38 cellular contexts compared by ENCODE assay signal in genomic region chr9:127105805-127106492, GRCh38. TPM values are rescaled to one million over a fixed set of nuclear protein-coding genes. Genes with fewer than 3 reads are reported as not detected.
DNase-seq lines count a peak whose midpoint lies in the region; ATAC-seq and TF ChIP-seq lines count a peak whose summit lies in the region.
"Had no signal": no experiment of that assay in that cellular context is flagged by ENCODE, and none has a peak within 500 bp of the region (broad histone marks: within the 10 kb centered on the region; RNA-seq: fewer than 3 reads in every experiment).

No MANE protein-coding gene starts in this region.

- intact Hi-C loops in natural killer cell (cut with micrococcal nuclease) = no loop called here

- ATAC-seq in stimulated activated effector memory CD8-positive, alpha-beta T cell treated with anti-CD3 and anti-CD28 coated beads, Interleukin-12 subunit alpha, Interleukin-12 subunit beta, amount 100 ng/mL, for 72 hours = no peak
- ATAC-seq in natural killer cell = no peak
- ATAC-seq: activated CD4-positive, alpha-beta T cell treated with anti-CD3 and anti-CD28 coated beads for 36 hours; activated CD8-positive, alpha-beta T cell treated with anti-CD3 and anti-CD28 coated beads, Interleukin-2, amount 10 ng/mL, durations not matched to agents 7 days and 5 days; activated T-helper 17 cell treated with anti-CD3 and anti-CD28 coated beads, Interleukin-2, amount 50 U/mL, for 72 hours; CD8-positive, alpha-beta T cell; gastrocnemius medialis; GM12878; left lobe of liver had no signal

- 72% methylated on average over 8 of the region's 8 CpGs for WGBS in GM23248 (ENCODE audit: low coverage in 1 of 2, low lambda C conversion rate in 2 of 2, missing lambda C conversion rate in 2 of 2), 2 experiments

- H3K4me1 Mint-ChIP-seq in stimulated activated effector memory CD8-positive, alpha-beta T cell treated with anti-CD3 and anti-CD28 coated beads, Interleukin-12 subunit alpha, Interleukin-12 subunit beta, amount 100 ng/mL, for 72 hours = no peaks in the 10 kb centered on the region
- H3K4me1 Mint-ChIP-seq in natural killer cell = peaks cover 0 to 3% of the 10 kb centered on the region in 2 donors
- no peaks in the 10 kb centered on the region for H3K4me1 Mint-ChIP-seq in activated naive CD8-positive, alpha-beta T cell treated with anti-CD3 and anti-CD28 coated beads for 36 hours
- H3K4me1 Mint-ChIP-seq: activated CD4-positive, alpha-beta T cell treated with anti-CD3 and anti-CD28 coated beads for 36 hours; activated T-helper 17 cell treated with anti-CD3 and anti-CD28 coated beads, Interleukin-2, amount 50 U/mL, for 72 hours; memory B cell had no signal

- peaks cover 0 to 7% of the 10 kb centered on the region in 2 donors for H3K27me3 Mint-ChIP-seq in natural killer cell (ENCODE audit: low read depth in 2 of 2)
- no peaks in the 10 kb centered on the region for H3K27me3 Mint-ChIP-seq in activated naive CD8-positive, alpha-beta T cell treated with anti-CD3 and anti-CD28 coated beads for 36 hours
- H3K27me3 Mint-ChIP-seq: activated CD4-positive, alpha-beta T cell treated with anti-CD3 and anti-CD28 coated beads for 36 hours; activated T-helper 17 cell treated with anti-CD3 and anti-CD28 coated beads, Interleukin-2, amount 50 U/mL, for 72 hours; IgD-negative memory B cell; memory B cell; stimulated activated naive CD8-positive, alpha-beta T cell treated with anti-CD3 and anti-CD28 coated beads, Interleukin-15, Interleukin-2, amounts not matched to agents 100 ng/mL and 50 ng/mL, for 24 hours had no signal

- no peaks in the 10 kb centered on the region for H3K79me2 ChIP-seq in GM23248 (ENCODE audit: insufficient read depth)

- TF ChIP-seq CTCF in natural killer cell (IDR thresholded peaks at IDR 0.05) = no peak

- H3K4me3 ChIP-seq in GM23248 (no peak overlapping the region), adipocyte (ENCODE audit: low read length) (no peak overlapping the region)
- H3K4me3 ChIP-seq: cardiac muscle cell, gastrocnemius medialis, GM12878, neural progenitor cell, pancreas, Peyer's patch, spleen, tibial nerve had no signal

- no peaks in the 10 kb centered on the region for H3K9me3 Mint-ChIP-seq in stimulated activated effector memory CD8-positive, alpha-beta T cell treated with anti-CD3 and anti-CD28 coated beads, Interleukin-12 subunit alpha, Interleukin-12 subunit beta, amount 100 ng/mL, for 72 hours
- H3K9me3 Mint-ChIP-seq in natural killer cell = no peaks in the 10 kb centered on the region
- H3K9me3 Mint-ChIP-seq in activated naive CD8-positive, alpha-beta T cell treated with anti-CD3 and anti-CD28 coated beads for 36 hours = no peaks in the 10 kb centered on the region
- H3K9me3 Mint-ChIP-seq: activated T-helper 17 cell treated with anti-CD3 and anti-CD28 coated beads, Interleukin-2, amount 50 U/mL, for 72 hours; CD8-positive, alpha-beta T cell; dendritic cell treated with granulocyte-macrophage colony-stimulating factor and Interleukin-4, amounts not matched to agents 40 ng/mL and 50 ng/mL, for 4 days; IgD-negative memory B cell; memory B cell; neural progenitor cell; stimulated activated naive CD8-positive, alpha-beta T cell treated with anti-CD3 and anti-CD28 coated beads, Interleukin-15, Interleukin-2, amounts not matched to agents 100 ng/mL and 50 ng/mL, for 24 hours; T-helper 2 cell treated with Interferon-gamma antibody and Interleukin-4, amounts not matched to agents 5 μg/mL and 100 μg/mL, for 36 hours had no signal

- H3K4me3 Mint-ChIP-seq in stimulated activated effector memory CD8-positive, alpha-beta T cell treated with anti-CD3 and anti-CD28 coated beads, Interleukin-12 subunit alpha, Interleukin-12 subunit beta, amount 100 ng/mL, for 72 hours = no peak overlapping the region
- H3K4me3 Mint-ChIP-seq in natural killer cell = no peak overlapping the region
- H3K4me3 Mint-ChIP-seq in activated naive CD8-positive, alpha-beta T cell treated with anti-CD3 and anti-CD28 coated beads for 36 hours = no peak overlapping the region
- H3K4me3 Mint-ChIP-seq: activated CD4-positive, alpha-beta T cell treated with anti-CD3 and anti-CD28 coated beads for 36 hours; activated CD8-positive, alpha-beta T cell treated with anti-CD3 and anti-CD28 coated beads, Interleukin-2, amount 10 ng/mL, durations not matched to agents 7 days and 5 days; activated T-helper 17 cell treated with anti-CD3 and anti-CD28 coated beads, Interleukin-2, amount 50 U/mL, for 72 hours; CD8-positive, alpha-beta T cell; dendritic cell treated with granulocyte-macrophage colony-stimulating factor and Interleukin-4, amounts not matched to agents 40 ng/mL and 50 ng/mL, for 4 days; IgD-negative memory B cell; memory B cell; neural progenitor cell; stimulated activated naive CD8-positive, alpha-beta T cell treated with anti-CD3 and anti-CD28 coated beads, Interleukin-15, Interleukin-2, amounts not matched to agents 100 ng/mL and 50 ng/mL, for 24 hours; T-helper 2 cell treated with Interferon-gamma antibody and Interleukin-4, amounts not matched to agents 5 μg/mL and 100 μg/mL, for 36 hours had no signal

- H4K20me1 ChIP-seq in GM23248 (ENCODE audit: insufficient read depth) = peaks cover 4% of the 10 kb centered on the region; the same call in 1 of the 2 replicates

- no peaks in the 10 kb centered on the region for H3K36me3 Mint-ChIP-seq in stimulated activated effector memory CD8-positive, alpha-beta T cell treated with anti-CD3 and anti-CD28 coated beads, Interleukin-12 subunit alpha, Interleukin-12 subunit beta, amount 100 ng/mL, for 72 hours
- H3K36me3 Mint-ChIP-seq in natural killer cell = no peaks in the 10 kb centered on the region
- no peaks in the 10 kb centered on the region for H3K36me3 Mint-ChIP-seq in activated naive CD8-positive, alpha-beta T cell treated with anti-CD3 and anti-CD28 coated beads for 36 hours
- H3K36me3 Mint-ChIP-seq: CD8-positive, alpha-beta T cell had no signal

- H2AFZ ChIP-seq in GM23248 = no peak overlapping the region
- H2AFZ ChIP-seq: neural progenitor cell had no signal

- H3K27me3 ChIP-seq in GM23248 (replicated peaks; ENCODE audit: insufficient read depth) (no peaks in the 10 kb centered on the region), adipocyte (replicated peaks; ENCODE audit: control insufficient read depth, insufficient read depth, low read length) (no peaks in the 10 kb centered on the region)
- H3K27me3 ChIP-seq: BE2C, cardiac muscle cell, gastrocnemius medialis, neural progenitor cell, pancreas, Peyer's patch, spleen, tibial nerve had no signal

- peak overlapping the region; percentile 23 for H3K27ac Mint-ChIP-seq in stimulated activated effector memory CD8-positive, alpha-beta T cell treated with anti-CD3 and anti-CD28 coated beads, Interleukin-12 subunit alpha, Interleukin-12 subunit beta, amount 100 ng/mL, for 72 hours
- H3K27ac Mint-ChIP-seq in natural killer cell = no peak overlapping the region
- H3K27ac Mint-ChIP-seq in activated naive CD8-positive, alpha-beta T cell treated with anti-CD3 and anti-CD28 coated beads for 36 hours = no peak overlapping the region
- H3K27ac Mint-ChIP-seq: activated CD4-positive, alpha-beta T cell treated with anti-CD3 and anti-CD28 coated beads for 36 hours; activated CD8-positive, alpha-beta T cell treated with anti-CD3 and anti-CD28 coated beads, Interleukin-2, amount 10 ng/mL, durations not matched to agents 7 days and 5 days; activated T-helper 17 cell treated with anti-CD3 and anti-CD28 coated beads, Interleukin-2, amount 50 U/mL, for 72 hours; CD8-positive, alpha-beta T cell; dendritic cell treated with granulocyte-macrophage colony-stimulating factor and Interleukin-4, amounts not matched to agents 40 ng/mL and 50 ng/mL, for 4 days; IgD-negative memory B cell; memory B cell; neural progenitor cell; stimulated activated naive CD8-positive, alpha-beta T cell treated with anti-CD3 and anti-CD28 coated beads, Interleukin-15, Interleukin-2, amounts not matched to agents 100 ng/mL and 50 ng/mL, for 24 hours; T-helper 2 cell treated with Interferon-gamma antibody and Interleukin-4, amounts not matched to agents 5 μg/mL and 100 μg/mL, for 36 hours had no signal

- H3K4me2 ChIP-seq in GM23248 (ENCODE audit: unreplicated experiment) = no peak overlapping the region
- H3K4me2 ChIP-seq: neural progenitor cell had no signal

- H3K9ac ChIP-seq in GM23248 (no peak overlapping the region), adipocyte (ENCODE audit: low read length) (peak overlapping the region; percentile 17)
- H3K9ac ChIP-seq: neural progenitor cell had no signal

- DNase-seq in GM23248 (peak; percentile 12), adipocyte (ENCODE audit: low read depth) (peak; percentile 68), fibroblast of gingiva (ENCODE audit: low read depth) (peak; percentile 77), HCEC 1CT (no peak), natural killer cell (no peak), erythroblast (lab: John Stamatoyannopoulos, UW) (no peak)
- DNase-seq in stimulated activated effector memory CD8-positive, alpha-beta T cell treated with anti-CD3 and anti-CD28 coated beads, Interleukin-12 subunit alpha, Interleukin-12 subunit beta, amount 100 ng/mL, for 72 hours (ENCODE audit: low spot score in 2 of 2) = no peak
- DNase-seq in activated naive CD8-positive, alpha-beta T cell treated with anti-CD3 and anti-CD28 coated beads for 36 hours = no peak
- DNase-seq: activated CD4-positive, alpha-beta T cell treated with anti-CD3 and anti-CD28 coated beads for 36 hours; activated CD8-positive, alpha-beta T cell treated with anti-CD3 and anti-CD28 coated beads, Interleukin-2, amount 10 ng/mL, durations not matched to agents 7 days and 5 days; activated naive CD4-positive, alpha-beta T cell treated with anti-CD3 and anti-CD28 coated beads, Interleukin-2, amount 50 U/mL, for 16 hours; anterior cingulate cortex; BE2C; CD8-positive, alpha-beta T cell; gastrocnemius medialis; hypothalamus; NCI-H1048; NCI-H1694; NCI-H446; NCI-H748 treated with DMSO at 0.1 percent for 48 hours; pancreas; Peyer's patch; retina; SHP77 treated with DMSO at 0.1 percent for 48 hours; spleen; stimulated activated CD4-positive, alpha-beta T cell treated with anti-CD3 and anti-CD28 coated beads, Interleukin-2, amount 100 ng/mL, for 24 hours had no signal

- no peaks in the 10 kb centered on the region for H3K9me2 ChIP-seq in GM23248 (ENCODE audit: insufficient read depth)

- H3K4me1 ChIP-seq in GM23248 (ENCODE audit: insufficient read depth) (no peaks in the 10 kb centered on the region), adipocyte (ENCODE audit: control insufficient read depth, insufficient read depth, low read length) (peaks cover 56% of the 10 kb centered on the region)
- H3K4me1 ChIP-seq: neural progenitor cell, pancreas, Peyer's patch had no signal

- H3F3A ChIP-seq in GM23248 (ENCODE audit: insufficient read depth) = no peaks in the 10 kb centered on the region

- H3K36me3 ChIP-seq in GM23248 (ENCODE audit: low read depth) (peaks cover 8% of the 10 kb centered on the region; the same call in 1 of the 2 replicates), adipocyte (ENCODE audit: control insufficient read depth, insufficient read depth, low read length, severe bottlenecking) (peaks cover 77% of the 10 kb centered on the region)
- H3K36me3 ChIP-seq: cardiac muscle cell, gastrocnemius medialis, neural progenitor cell, pancreas had no signal

- no peak overlapping the region for H3K27ac ChIP-seq in GM23248
- H3K27ac ChIP-seq: cardiac muscle cell, gastrocnemius medialis, neural progenitor cell, pancreas, tibial nerve, VCaP had no signal

- no peak for TF ChIP-seq POLR2A in erythroblast (IDR thresholded peaks at IDR 0.05; ENCODE audit: low read length)

- in situ Hi-C loops in GM23248 (cut with MboI) = no loop called here

- H3K9me3 ChIP-seq in GM23248 (ENCODE audit: low read depth) (no peaks in the 10 kb centered on the region), adipocyte (ENCODE audit: control insufficient read depth, low read length) (no peaks in the 10 kb centered on the region)
- H3K9me3 ChIP-seq: BE2C, gastrocnemius medialis, pancreas, Peyer's patch, spleen, tibial nerve had no signal

RNA-seq across cellular contexts. Expression of gene ANGPTL2, which starts 16.5 kb away (rescaled TPM):
- total RNA-seq in GM23248 (2014; rRNA removed; shearing (Covaris generic)) = 9.0 and 12.3 TPM in 2 replicates
- polyA plus RNA-seq in GM23248 (2016; fragmentation: Nextera tagmentation; extraction: Ambion mirVana) = 8.8 and 9.5 TPM in 2 replicates
- not detected for total RNA-seq in natural killer cell
- total RNA-seq in activated naive CD8-positive, alpha-beta T cell treated with anti-CD3 and anti-CD28 coated beads for 36 hours = not detected
- total RNA-seq: activated CD4-positive, alpha-beta T cell treated with anti-CD3 and anti-CD28 coated beads for 36 hours; activated CD8-positive, alpha-beta T cell treated with anti-CD3 and anti-CD28 coated beads, Interleukin-2, amount 10 ng/mL, durations not matched to agents 7 days and 5 days; activated T-helper 17 cell treated with anti-CD3 and anti-CD28 coated beads, Interleukin-2, amount 50 U/mL, for 72 hours; CD8-positive, alpha-beta T cell had no signal

Comparison
In these comparisons a context has a peak if more than half of its experiments do, and no peak if none do; other contexts are left out.
1. DNase-seq: peak in GM23248 (single experiment), adipocyte (single experiment) and fibroblast of gingiva (single experiment); none in stimulated activated effector memory CD8-positive, alpha-beta T cell treated with anti-CD3 and anti-CD28 coated beads, Interleukin-12 subunit alpha, Interleukin-12 subunit beta, amount 100 ng/mL, for 72 hours (0 of 2), HCEC 1CT (single experiment), natural killer cell (single experiment), activated naive CD8-positive, alpha-beta T cell treated with anti-CD3 and anti-CD28 coated beads for 36 hours (single experiment) and erythroblast (0 of 2).